In genomic region chr4:20283039-20283438, GRCh38 we compare ENCODE assay signal across 22 cellular contexts. TPM values are rescaled to one million over a fixed set of nuclear protein-coding genes. Genes with fewer than 3 reads are reported as not detected.
"Had no signal": no experiment of that assay in that cellular context is flagged by ENCODE, and none has a peak within 500 bp of the region (broad histone marks: within the 10 kb centered on the region; RNA-seq: fewer than 3 reads in every experiment).

No MANE protein-coding gene starts in this region.

- H3K27me3 ChIP-seq: body of pancreas, colonic mucosa, gastrocnemius medialis, sigmoid colon, testis, upper lobe of left lung had no signal

- DNase-seq: activated CD4-positive, alpha-beta T cell treated with anti-CD3 and anti-CD28 coated beads, Interleukin-2, amount 10 ng/mL, durations not matched to agents 7 days and 5 days; activated CD8-positive, alpha-beta T cell treated with anti-CD3 and anti-CD28 coated beads, Interleukin-2, amount 10 ng/mL, durations not matched to agents 7 days and 5 days; activated naive CD4-positive, alpha-beta T cell treated with anti-CD3 and anti-CD28 coated beads for 36 hours; activated T-cell treated with anti-CD3 and anti-CD28 coated beads, Interleukin-2, amount 50 U/mL, for 4 hours; body of pancreas; caudate nucleus; colonic mucosa; gastrocnemius medialis; head of caudate nucleus; kidney; left ventricle myocardium inferior; natural killer cell; occipital lobe; posterior cingulate gyrus; sigmoid colon; stimulated activated CD4-positive, alpha-beta T cell treated with anti-CD3 and anti-CD28 coated beads, Interleukin-4, amount 100 ng/mL, for 4 hours; T-helper 1 cell; T-helper 9 cell; testis had no signal

- ATAC-seq: activated CD8-positive, alpha-beta T cell treated with anti-CD3 and anti-CD28 coated beads, Interleukin-2, amount 10 ng/mL, durations not matched to agents 7 days and 5 days; activated T-cell treated with anti-CD3 and anti-CD28 coated beads, Interleukin-2, amount 50 U/mL, for 4 hours; body of pancreas; gastrocnemius medialis; natural killer cell; stimulated activated memory B cell treated with anti-CD40 and anti-IgM and Interleukin-4, amounts not matched to agents 10 μg/mL and 1 μg/mL and 100 μg/mL, for 72 hours had no signal

- H3K9me3 ChIP-seq: body of pancreas, colonic mucosa, gastrocnemius medialis, left ventricle myocardium inferior, sigmoid colon, testis, upper lobe of left lung had no signal

- H3K36me3 Mint-ChIP-seq: memory B cell; natural killer cell; stimulated activated memory B cell treated with anti-CD40 and anti-IgM and Interleukin-4, amounts not matched to agents 10 μg/mL and 1 μg/mL and 100 μg/mL, for 72 hours had no signal

- H3K27ac ChIP-seq: body of pancreas, colonic mucosa, gastrocnemius medialis, left ventricle myocardium inferior, sigmoid colon, testis, upper lobe of left lung had no signal

- H3K9me3 Mint-ChIP-seq: activated CD4-positive, alpha-beta T cell treated with anti-CD3 and anti-CD28 coated beads, Interleukin-2, amount 10 ng/mL, durations not matched to agents 7 days and 5 days; activated T-cell treated with anti-CD3 and anti-CD28 coated beads, Interleukin-2, amount 50 U/mL, for 4 hours; memory B cell; stimulated activated memory B cell treated with anti-CD40 and anti-IgM and Interleukin-4, amounts not matched to agents 10 μg/mL and 1 μg/mL and 100 μg/mL, for 72 hours had no signal

- H3K27me3 Mint-ChIP-seq: activated CD4-positive, alpha-beta T cell treated with anti-CD3 and anti-CD28 coated beads, Interleukin-2, amount 10 ng/mL, durations not matched to agents 7 days and 5 days; memory B cell; stimulated activated memory B cell treated with anti-CD40 and anti-IgM and Interleukin-4, amounts not matched to agents 10 μg/mL and 1 μg/mL and 100 μg/mL, for 72 hours had no signal

- H3K4me1 Mint-ChIP-seq: activated CD4-positive, alpha-beta T cell treated with anti-CD3 and anti-CD28 coated beads, Interleukin-2, amount 10 ng/mL, durations not matched to agents 7 days and 5 days; memory B cell; natural killer cell; stimulated activated memory B cell treated with anti-CD40 and anti-IgM and Interleukin-4, amounts not matched to agents 10 μg/mL and 1 μg/mL and 100 μg/mL, for 72 hours had no signal

- H3K36me3 ChIP-seq: colonic mucosa, gastrocnemius medialis, left ventricle myocardium inferior, sigmoid colon, upper lobe of left lung had no signal

- H3K27ac Mint-ChIP-seq: activated CD4-positive, alpha-beta T cell treated with anti-CD3 and anti-CD28 coated beads, Interleukin-2, amount 10 ng/mL, durations not matched to agents 7 days and 5 days; activated CD8-positive, alpha-beta T cell treated with anti-CD3 and anti-CD28 coated beads, Interleukin-2, amount 10 ng/mL, durations not matched to agents 7 days and 5 days; activated naive CD4-positive, alpha-beta T cell treated with anti-CD3 and anti-CD28 coated beads for 36 hours; memory B cell; natural killer cell; stimulated activated memory B cell treated with anti-CD40 and anti-IgM and Interleukin-4, amounts not matched to agents 10 μg/mL and 1 μg/mL and 100 μg/mL, for 72 hours had no signal

- H3K4me1 ChIP-seq: body of pancreas, colonic mucosa, gastrocnemius medialis, left ventricle myocardium inferior, testis, upper lobe of left lung had no signal

- H3K4me3 Mint-ChIP-seq: activated CD4-positive, alpha-beta T cell treated with anti-CD3 and anti-CD28 coated beads, Interleukin-2, amount 10 ng/mL, durations not matched to agents 7 days and 5 days; activated CD8-positive, alpha-beta T cell treated with anti-CD3 and anti-CD28 coated beads, Interleukin-2, amount 10 ng/mL, durations not matched to agents 7 days and 5 days; activated naive CD4-positive, alpha-beta T cell treated with anti-CD3 and anti-CD28 coated beads for 36 hours; activated T-cell treated with anti-CD3 and anti-CD28 coated beads, Interleukin-2, amount 50 U/mL, for 4 hours; memory B cell; natural killer cell; stimulated activated memory B cell treated with anti-CD40 and anti-IgM and Interleukin-4, amounts not matched to agents 10 μg/mL and 1 μg/mL and 100 μg/mL, for 72 hours had no signal

- H3K4me3 ChIP-seq: body of pancreas, colonic mucosa, gastrocnemius medialis, left ventricle myocardium inferior, sigmoid colon, testis, upper lobe of left lung had no signal

RNA-seq across cellular contexts. Expression of gene SLIT2, which starts 31.3 kb away (rescaled TPM):
- total RNA-seq: activated CD4-positive, alpha-beta T cell treated with anti-CD3 and anti-CD28 coated beads, Interleukin-2, amount 10 ng/mL, durations not matched to agents 7 days and 5 days; activated CD8-positive, alpha-beta T cell treated with anti-CD3 and anti-CD28 coated beads, Interleukin-2, amount 10 ng/mL, durations not matched to agents 7 days and 5 days; activated naive CD4-positive, alpha-beta T cell treated with anti-CD3 and anti-CD28 coated beads for 36 hours; natural killer cell had no signal
